In the genomic region with DNA sequence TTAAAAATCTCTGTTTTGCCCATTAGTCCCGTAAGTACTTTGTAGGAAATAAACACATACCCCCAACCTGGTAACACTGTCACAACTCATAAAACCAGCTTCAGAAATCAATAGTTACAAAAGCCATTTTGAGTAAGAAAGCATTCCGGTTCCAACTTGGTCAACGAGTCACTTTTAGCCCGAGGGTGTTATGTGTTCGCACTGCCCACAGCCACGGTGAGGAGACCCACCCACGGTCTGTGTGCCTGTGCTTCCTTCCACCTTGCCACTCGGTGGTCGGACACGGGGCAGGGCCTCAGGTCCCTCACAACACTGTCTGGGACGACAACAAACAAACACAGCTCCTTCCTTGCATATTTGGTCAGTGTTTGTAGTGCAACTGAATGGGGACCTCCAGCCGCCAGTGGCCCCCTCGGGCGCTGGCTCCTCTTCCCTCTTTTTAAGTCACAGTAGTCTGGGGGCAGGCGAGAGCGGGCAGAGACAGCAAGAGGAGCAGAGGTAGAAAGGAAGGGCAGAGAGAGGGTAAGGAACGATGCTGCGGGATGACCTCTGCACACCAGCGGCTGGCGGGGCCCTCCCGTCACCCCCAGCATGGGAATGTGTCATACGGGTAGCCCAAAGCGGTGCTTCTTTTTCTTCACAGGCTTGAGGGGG, we compare ENCODE assay signal across 28 cellular contexts. TPM values are rescaled to one million over a fixed set of nuclear protein-coding genes. Genes with fewer than 3 reads are reported as not detected.
DNase-seq lines count a peak whose midpoint lies in the region; ATAC-seq and TF ChIP-seq lines count a peak whose summit lies in the region.
"Had no signal": no experiment of that assay in that cellular context is flagged by ENCODE, and none has a peak within 500 bp of the region (broad histone marks: within the 10 kb centered on the region; RNA-seq: fewer than 3 reads in every experiment).

No MANE protein-coding gene starts in this region.

- peaks cover 0 to 8% (median 0%) of the 10 kb centered on the region in 4 donors for H3K36me3 ChIP-seq in right lobe of liver
- H3K36me3 ChIP-seq in spleen = peaks cover 0 to 100% (median 50%) of the 10 kb centered on the region in 6 donors

- peaks cover 25% of the 10 kb centered on the region for H3K4me1 Mint-ChIP-seq in T-helper 17 cell
- peaks cover 12% of the 10 kb centered on the region in 2 donors for H3K4me1 Mint-ChIP-seq in stimulated activated naive B cell treated with anti-CD40 and anti-IgM and Interleukin-4, amounts not matched to agents 10 μg/mL and 1 μg/mL and 100 μg/mL, for 72 hours

- H3K36me3 Mint-ChIP-seq in T-helper 17 cell (ENCODE audit: low read depth) = peaks cover 7% of the 10 kb centered on the region
- peaks cover 24 to 44% of the 10 kb centered on the region in 2 donors for H3K36me3 Mint-ChIP-seq in stimulated activated naive B cell treated with anti-CD40 and anti-IgM and Interleukin-4, amounts not matched to agents 10 μg/mL and 1 μg/mL and 100 μg/mL, for 72 hours

- TF ChIP-seq POLR2A in right lobe of liver (IDR thresholded peaks at IDR 0.05) (no peak), spleen (IDR thresholded peaks at IDR 0.05) (no peak)

- H3K4me3 ChIP-seq in right cardiac atrium (ENCODE audit: low read length) (no peak overlapping the region), right lobe of liver (no peak overlapping the region), spleen (no peak overlapping the region)
- H3K4me3 ChIP-seq: body of pancreas, skin epidermis, tibial artery had no signal

- H3K4me3 Mint-ChIP-seq in T-helper 17 cell = no peak overlapping the region
- H3K4me3 Mint-ChIP-seq in stimulated activated naive B cell treated with anti-CD40 and anti-IgM and Interleukin-4, amounts not matched to agents 10 μg/mL and 1 μg/mL and 100 μg/mL, for 72 hours = no peak overlapping the region
- H3K4me3 Mint-ChIP-seq: dendritic cell treated with granulocyte-macrophage colony-stimulating factor and Interleukin-4, amounts not matched to agents 40 ng/mL and 50 ng/mL, for 4 days; H9 had no signal

- H3K9me3 ChIP-seq in right cardiac atrium (ENCODE audit: control insufficient read depth, low read length) (no peaks in the 10 kb centered on the region), T-helper 17 cell (ENCODE audit: control insufficient read depth, low read length, poor library complexity, severe bottlenecking) (no peaks in the 10 kb centered on the region), right lobe of liver (no peaks in the 10 kb centered on the region), spleen (no peaks in the 10 kb centered on the region)
- H3K9me3 ChIP-seq: body of pancreas, tibial artery had no signal

- intact Hi-C loops in right cardiac atrium (cut with DNase I) (no loop called here), cardiac septum (cut with DNase I) (no loop called here), right lobe of liver (cut with DNase I) (no loop called here), spleen (cut with DNase I; ENCODE audit: low total_unique reads) (no loop called here)

- DNase-seq in right cardiac atrium (peak in 2 of 3 donors; percentile 35 to 39), cardiac septum (ENCODE audit: low spot score) (no peak), T-helper 17 cell (no peak), right lobe of liver (peak; percentile 20 to 50 (median 41)), spleen (peak; percentile 49)
- DNase-seq in stimulated activated naive CD8-positive, alpha-beta T cell treated with anti-CD3 and anti-CD28 coated beads, Interleukin-15, Interleukin-2, amounts not matched to agents 100 U/mL and 50 U/mL, for 24 hours = no peak
- DNase-seq in stimulated activated naive B cell treated with anti-CD40 and anti-IgM and Interleukin-4, amounts not matched to agents 10 μg/mL and 1 μg/mL and 100 μg/mL, for 72 hours = no peak
- DNase-seq: activated naive CD4-positive, alpha-beta T cell treated with anti-CD3 and anti-CD28 coated beads, Interleukin-2, amount 50 U/mL, for 16 hours; AML-193; body of pancreas; H9; hippocampal formation; Karpas-422; left colon; NCI-H1417 treated with DMSO at 0.1 percent for 48 hours; NCI-H226; NCI-H69; SHP77 treated with DMSO at 0.1 percent for 48 hours had no signal

- TF ChIP-seq CTCF in right lobe of liver (IDR thresholded peaks at IDR 0.05) (no peak), spleen (IDR thresholded peaks at IDR 0.05 in 8 of 11, conservative IDR thresholded peaks at IDR 0.05 in 3 of 11) (no peak)

- 90% methylated on average over 23 of the region's 23 CpGs for WGBS in right cardiac atrium
- WGBS in right lobe of liver (ENCODE audit: insufficient coverage, low coverage, low lambda C conversion rate, missing lambda C conversion rate) = 55% methylated on average over 11 of the region's 23 CpGs
- 86 to 92% (median 89%) methylated on average over 23 of the region's 23 CpGs for WGBS in spleen, 5 donors

- ATAC-seq in right cardiac atrium = no peak
- no peak for ATAC-seq in T-helper 17 cell
- ATAC-seq in right lobe of liver = no peak
- ATAC-seq in HG03521 (IDR thresholded peaks at IDR 0.05; ENCODE audit: unreplicated experiment) = no peak
- ATAC-seq in stimulated activated naive CD8-positive, alpha-beta T cell treated with anti-CD3 and anti-CD28 coated beads, Interleukin-15, Interleukin-2, amounts not matched to agents 100 U/mL and 50 U/mL, for 24 hours = no peak
- ATAC-seq in stimulated activated naive B cell treated with anti-CD40 and anti-IgM and Interleukin-4, amounts not matched to agents 10 μg/mL and 1 μg/mL and 100 μg/mL, for 72 hours (replicated peaks) = no peak
- ATAC-seq: body of pancreas, left colon had no signal

- H3K27ac ChIP-seq in right cardiac atrium (ENCODE audit: low read length) (no peak overlapping the region), right lobe of liver (peak overlapping the region in 1 of 3 donors; percentile 49), spleen (no peak overlapping the region)
- H3K27ac ChIP-seq: body of pancreas, skin epidermis had no signal

- H3K9me3 Mint-ChIP-seq in stimulated activated naive B cell treated with anti-CD40 and anti-IgM and Interleukin-4, amounts not matched to agents 10 μg/mL and 1 μg/mL and 100 μg/mL, for 72 hours = no peaks in the 10 kb centered on the region
- H3K9me3 Mint-ChIP-seq: activated T-helper 2 cell treated with anti-CD3 and anti-CD28 coated beads, Interferon-gamma antibody, Interleukin-2, Interleukin-4, amounts not matched to agents 10 μg/mL and 5 μg/mL and 100 μg/mL, durations not matched to agents 14 hours and 24 hours and 36 hours; dendritic cell treated with granulocyte-macrophage colony-stimulating factor and Interleukin-4, amounts not matched to agents 40 ng/mL and 50 ng/mL, for 4 days; H9 had no signal

- H3K27ac Mint-ChIP-seq in T-helper 17 cell = peak overlapping the region; percentile 75
- no peak overlapping the region for H3K27ac Mint-ChIP-seq in stimulated activated naive B cell treated with anti-CD40 and anti-IgM and Interleukin-4, amounts not matched to agents 10 μg/mL and 1 μg/mL and 100 μg/mL, for 72 hours
- H3K27ac Mint-ChIP-seq: activated T-helper 2 cell treated with anti-CD3 and anti-CD28 coated beads, Interferon-gamma antibody, Interleukin-2, Interleukin-4, amounts not matched to agents 10 μg/mL and 5 μg/mL and 100 μg/mL, durations not matched to agents 14 hours and 24 hours and 36 hours; dendritic cell treated with granulocyte-macrophage colony-stimulating factor and Interleukin-4, amounts not matched to agents 40 ng/mL and 50 ng/mL, for 4 days had no signal

- no peaks in the 10 kb centered on the region for H3K27me3 Mint-ChIP-seq in T-helper 17 cell
- no peaks in the 10 kb centered on the region for H3K27me3 Mint-ChIP-seq in stimulated activated naive B cell treated with anti-CD40 and anti-IgM and Interleukin-4, amounts not matched to agents 10 μg/mL and 1 μg/mL and 100 μg/mL, for 72 hours
- H3K27me3 Mint-ChIP-seq: dendritic cell treated with granulocyte-macrophage colony-stimulating factor and Interleukin-4, amounts not matched to agents 40 ng/mL and 50 ng/mL, for 4 days had no signal

- H3K27me3 ChIP-seq in right cardiac atrium (ENCODE audit: control insufficient read depth, insufficient read depth) = no peaks in the 10 kb centered on the region
- no peaks in the 10 kb centered on the region for H3K27me3 ChIP-seq in right lobe of liver
- no peaks in the 10 kb centered on the region for H3K27me3 ChIP-seq in spleen (replicated peaks in 1 of 7)
- H3K27me3 ChIP-seq: body of pancreas, tibial artery had no signal

- H3K4me1 ChIP-seq in right cardiac atrium (ENCODE audit: control insufficient read depth, insufficient read depth, low read length) = peaks cover 25% of the 10 kb centered on the region
- H3K4me1 ChIP-seq in right lobe of liver = peaks cover 0 to 65% (median 23%) of the 10 kb centered on the region in 4 donors
- H3K4me1 ChIP-seq in spleen = peaks cover 0 to 52% (median 9%) of the 10 kb centered on the region in 6 donors

RNA-seq across cellular contexts. Expression of a gene that starts 5.2 kb away (rescaled TPM):
- total RNA-seq in right cardiac atrium = 10 to 100 TPM; 12.7 to 48.6 (median 41.4) TPM
- polyA plus RNA-seq in right cardiac atrium = 152 TPM
- 15.9 TPM for total RNA-seq in cardiac septum
- 10 to 100 TPM; 12.3 to 16.0 TPM for total RNA-seq in T-helper 17 cell
- 1 to 10 TPM in 3 of 6 experiments, under 1 TPM in 1, not detected in 2; 0.59 to 9.9 (median 5.7) TPM for total RNA-seq in right lobe of liver
- total RNA-seq in spleen = 1 to 10 TPM in 5 of 7 donors, not detected in 2; 2.5 to 6.8 (median 3.4) TPM
- polyA plus RNA-seq in spleen = 10 to 100 TPM; 10.0 to 17.8 (median 16.1) TPM
- total RNA-seq: A673, frontal cortex, G401, pulmonary artery endothelial cell had no signal

RNA-seq across cellular contexts. Expression of a gene that starts 9.5 kb away (rescaled TPM):
- total RNA-seq in right cardiac atrium (1 to 10 TPM; 3.4 to 5.7 (median 5.0) TPM), cardiac septum (3.2 TPM), T-helper 17 cell (10 to 100 TPM; 25.8 to 40.6 TPM), right lobe of liver (1,000 to 10,000 TPM; 1,573 to 4,137 (median 3,531) TPM), spleen (10 to 100 TPM in 6 of 7 donors, 1 to 10 TPM in 1; 9.9 to 27.4 (median 20.1) TPM)
- polyA plus RNA-seq in right cardiac atrium (5.0 TPM), spleen (10 to 100 TPM; 10.4 to 54.2 (median 30.3) TPM)

RNA-seq across cellular contexts. Expression of a gene that starts 45.4 kb away (rescaled TPM):
- total RNA-seq in right cardiac atrium (1 to 10 TPM in 1 of 4 donors, under 1 TPM in 3; 0.21 to 1.8 (median 0.53) TPM), cardiac septum (0.78 TPM), T-helper 17 cell (not detected), right lobe of liver (1,000 to 10,000 TPM in 3 of 6 experiments, 100 to 1,000 TPM in 3; 742 to 1,822 (median 982) TPM), spleen (10 to 100 TPM in 6 of 7 donors, 1 to 10 TPM in 1; 8.0 to 53.7 (median 17.6) TPM)
- polyA plus RNA-seq in right cardiac atrium (0.43 TPM), spleen (10 to 100 TPM; 12.4 to 44.4 (median 15.2) TPM)
- total RNA-seq: A673; activated T-helper 2 cell treated with anti-CD3 and anti-CD28 coated beads, Interferon-gamma antibody, Interleukin-2, Interleukin-4, amounts not matched to agents 10 μg/mL and 5 μg/mL and 100 μg/mL, durations not matched to agents 14 hours and 24 hours and 36 hours; frontal cortex; G401; H9; myocyte; pulmonary artery endothelial cell had no signal

RNA-seq across cellular contexts. Expression of a gene that starts 57.3 kb away (rescaled TPM):
- 1 to 10 TPM; 6.6 to 9.3 (median 8.0) TPM for total RNA-seq in right cardiac atrium
- polyA plus RNA-seq in right cardiac atrium = 4.3 TPM
- total RNA-seq in cardiac septum = 11.2 TPM
- 10 to 100 TPM; 41.1 to 42.6 TPM for total RNA-seq in T-helper 17 cell
- total RNA-seq in right lobe of liver = 10 to 100 TPM; 17.4 to 48.5 (median 33.8) TPM
- 10 to 100 TPM; 20.3 to 65.6 (median 40.6) TPM for total RNA-seq in spleen
- polyA plus RNA-seq in spleen = 10 to 100 TPM in 1 of 3 donors, 1 to 10 TPM in 2; 4.0 to 12.8 (median 5.5) TPM

Comparison
In these comparisons a context has a peak if more than half of its experiments do, and no peak if none do; other contexts are left out.
1. DNase-seq: peak in right cardiac atrium (2 of 3), right lobe of liver (3 of 3) and spleen (single experiment); none in cardiac septum (single experiment), T-helper 17 cell (0 of 3), stimulated activated naive CD8-positive, alpha-beta T cell treated with anti-CD3 and anti-CD28 coated beads, Interleukin-15, Interleukin-2, amounts not matched to agents 100 U/mL and 50 U/mL, for 24 hours (single experiment) and stimulated activated naive B cell treated with anti-CD40 and anti-IgM and Interleukin-4, amounts not matched to agents 10 μg/mL and 1 μg/mL and 100 μg/mL, for 72 hours (single experiment).
2. RNA of a gene that starts 9.5 kb away (total RNA-seq): 1,573 to 4,137 TPM in right lobe of liver; 25.8 to 40.6 TPM in T-helper 17 cell, 9.9 to 27.4 TPM in spleen, 3.4 to 5.7 TPM in right cardiac atrium and 3.2 TPM in cardiac septum (single experiment); every median in the first group is over 10 times any median in the second.
3. RNA of a gene that starts 45.4 kb away (total RNA-seq): 742 to 1,822 TPM in right lobe of liver; 8.0 to 53.7 TPM in spleen, 0.78 TPM in cardiac septum (single experiment), 0.21 to 1.8 TPM in right cardiac atrium and not detected in T-helper 17 cell; every median in the first group is over 10 times any median in the second.